1 cellular context compared by ENCODE assay signal in genomic region chr3:127738192-127738840, GRCh38.
TF ChIP-seq lines count a peak whose summit lies in the region.

No MANE protein-coding gene starts in this region.

TF ChIP-seq in IMR-90, 13 proteins besides CTCF, POLR2A, EP300 and RAD21 (continued from another document):
- no peak for TF ChIP-seq USF2 (IDR thresholded peaks at IDR 0.05; ENCODE audit: low read depth, low read length)
- no peak for TF ChIP-seq RCOR1 (IDR thresholded peaks at IDR 0.05; ENCODE audit: insufficient replicate concordance, low read length)
- TF ChIP-seq RFX5 (IDR thresholded peaks at IDR 0.05; ENCODE audit: low read depth, low read length), result no peak
